2 cellular contexts compared by ENCODE assay signal in the genomic region with DNA sequence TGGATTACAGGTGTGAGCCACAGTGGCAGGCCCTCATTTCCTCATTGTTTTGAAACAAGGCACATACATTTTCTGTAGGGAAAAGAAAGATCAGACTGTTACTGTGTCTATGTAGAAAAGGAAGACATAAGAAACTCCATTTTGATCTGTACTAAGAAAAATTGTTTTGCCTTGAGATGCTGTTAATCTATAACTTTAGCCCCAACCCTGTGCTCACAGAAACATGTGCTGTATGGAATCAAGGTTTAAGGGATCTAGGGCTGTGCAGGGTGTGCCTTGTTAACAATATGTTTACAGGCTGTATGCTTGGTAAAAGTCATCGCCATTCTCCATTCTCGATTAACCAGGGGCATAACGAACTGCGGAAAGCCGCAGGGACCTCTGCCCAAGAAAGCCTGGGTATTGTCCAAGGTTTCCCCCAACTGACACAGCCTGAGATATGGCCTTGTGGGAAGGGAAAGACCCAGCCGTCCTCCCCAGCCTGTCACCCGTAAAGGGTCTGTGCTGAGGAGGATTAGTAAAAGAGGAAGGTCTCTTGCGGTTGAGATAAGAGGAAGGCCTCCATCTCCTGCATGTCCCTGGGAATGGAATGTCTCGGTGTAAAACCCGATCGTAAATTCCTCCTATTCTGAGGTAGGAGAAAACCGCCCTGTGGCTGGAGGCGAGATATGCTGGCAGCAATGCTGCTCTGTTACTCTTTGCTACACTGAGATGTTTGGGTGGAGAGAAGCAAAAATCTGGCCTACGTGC. TPM values are rescaled to one million over a fixed set of nuclear protein-coding genes. Genes with fewer than 3 reads are reported as not detected.
"Had no signal": no experiment of that assay in that cellular context is flagged by ENCODE, and none has a peak within 500 bp of the region (broad histone marks: within the 10 kb centered on the region; RNA-seq: fewer than 3 reads in every experiment).

No MANE protein-coding gene starts in this region.

RNA-seq across cellular contexts. Expression of gene ACKR2, which starts 2.0 kb away (rescaled TPM):
- total RNA-seq: pulmonary artery endothelial cell had no signal
- polyA plus RNA-seq: naive thymus-derived CD4-positive, alpha-beta T cell had no signal

RNA-seq across cellular contexts. Expression of gene CCDC13, which starts 38.2 kb away (rescaled TPM):
- polyA plus RNA-seq: naive thymus-derived CD4-positive, alpha-beta T cell had no signal
